In genomic region chr16:47424846-47425245, GRCh38 we compare ENCODE assay signal across 19 cellular contexts. TPM values are rescaled to one million over a fixed set of nuclear protein-coding genes. Genes with fewer than 3 reads are reported as not detected.
DNase-seq lines count a peak whose midpoint lies in the region; ATAC-seq and TF ChIP-seq lines count a peak whose summit lies in the region.
"Had no signal": no experiment of that assay in that cellular context is flagged by ENCODE, and none has a peak within 500 bp of the region (broad histone marks: within the 10 kb centered on the region; RNA-seq: fewer than 3 reads in every experiment).

No MANE protein-coding gene starts in this region.

- H3K27ac Mint-ChIP-seq in GM23338 (no peak overlapping the region), type B pancreatic cell (no peak overlapping the region)
- no peak overlapping the region for H3K27ac Mint-ChIP-seq in activated naive CD4-positive, alpha-beta T cell treated with anti-CD3 and anti-CD28 coated beads for 36 hours
- H3K27ac Mint-ChIP-seq: B cell; CD4-positive, CD25-positive, alpha-beta regulatory T cell had no signal

- H3K36me3 ChIP-seq in GM23338 (ENCODE audit: insufficient read depth): peaks cover 13% of the 10 kb centered on the region; the same call in 1 of the 2 replicates

- DNase-seq in GM23338 (ENCODE audit: low spot score): peak; percentile 64
- DNase-seq in NCI-H510A treated with DMSO at 0.1 percent for 48 hours (lab: John Stamatoyannopoulos, UW): peak; percentile 78
- DNase-seq in iPS DF 19.7 (ENCODE audit: low read depth, low spot score): peak; percentile 17
- no peak for DNase-seq in type B pancreatic cell (ENCODE audit: extremely low spot score, unreplicated experiment)
- DNase-seq in KBM-7: no peak
- no peak for DNase-seq in activated naive CD4-positive, alpha-beta T cell treated with anti-CD3 and anti-CD28 coated beads for 36 hours
- DNase-seq: CD4-positive, CD25-positive, alpha-beta regulatory T cell; DMS79; MV-4-11; NCI-H1417; NCI-H187 treated with DMSO at 0.1 percent for 48 hours; NCI-H2171; NCI-H446 treated with DMSO at 0.1 percent for 48 hours; SW 1271 had no signal

- H3K4me1 Mint-ChIP-seq in GM23338: peaks cover 7% of the 10 kb centered on the region; the same call in 2 of the 3 replicates
- H3K4me1 Mint-ChIP-seq in type B pancreatic cell (ENCODE audit: unreplicated experiment): no peaks in the 10 kb centered on the region
- no peaks in the 10 kb centered on the region for H3K4me1 Mint-ChIP-seq in activated naive CD4-positive, alpha-beta T cell treated with anti-CD3 and anti-CD28 coated beads for 36 hours (ENCODE audit: low read depth)
- H3K4me1 Mint-ChIP-seq: B cell had no signal

- CTCF ChIA-PET in activated naive CD4-positive, alpha-beta T cell treated with anti-CD3 and anti-CD28 coated beads for 36 hours (lab: Charles Lee): no interaction called here

- intact Hi-C loops in activated naive CD4-positive, alpha-beta T cell treated with anti-CD3 and anti-CD28 coated beads for 36 hours (cut with micrococcal nuclease): no loop called here

- no peak overlapping the region for H3K4me3 ChIP-seq in GM23338
- H3K4me3 ChIP-seq: K562 had no signal

- H3K4me3 Mint-ChIP-seq in GM23338 (no peak overlapping the region), type B pancreatic cell (no peak overlapping the region)
- no peak overlapping the region for H3K4me3 Mint-ChIP-seq in activated naive CD4-positive, alpha-beta T cell treated with anti-CD3 and anti-CD28 coated beads for 36 hours
- H3K4me3 Mint-ChIP-seq: B cell; CD4-positive, CD25-positive, alpha-beta regulatory T cell had no signal

- H3K4me2 ChIP-seq in GM23338: no peak overlapping the region

- no peaks in the 10 kb centered on the region for H3K9me2 ChIP-seq in GM23338 (ENCODE audit: insufficient read depth)

- H4K20me1 ChIP-seq in GM23338 (replicated peaks; ENCODE audit: insufficient read depth): 0 out of 2 replicates have a peak, but pooled peaks cover 3% of the 10 kb centered on the region

- peaks cover 1% of the 10 kb centered on the region for H3K27me3 Mint-ChIP-seq in GM23338 (ENCODE audit: insufficient read depth, low read depth, poor library complexity)
- H3K27me3 Mint-ChIP-seq in type B pancreatic cell: no peaks in the 10 kb centered on the region
- no peaks in the 10 kb centered on the region for H3K27me3 Mint-ChIP-seq in activated naive CD4-positive, alpha-beta T cell treated with anti-CD3 and anti-CD28 coated beads for 36 hours (ENCODE audit: low read depth)
- H3K27me3 Mint-ChIP-seq: B cell; CD4-positive, CD25-positive, alpha-beta regulatory T cell had no signal

- H3K4me1 ChIP-seq in GM23338 (ENCODE audit: insufficient read depth): no peaks in the 10 kb centered on the region

- in situ Hi-C loops in KBM-7 (cut with MboI; ENCODE audit: low pct_unique_long_range_greater_than_20kb, low sequenced_read_pairs): no loop called here

- peak; percentile 99 for ATAC-seq in GM23338
- no peak for ATAC-seq in GM18519 (IDR thresholded peaks at IDR 0.05; ENCODE audit: low FRiP score, unreplicated experiment)
- ATAC-seq: K562, Panc1 had no signal

- no peaks in the 10 kb centered on the region for H3F3A ChIP-seq in GM23338 (replicated peaks; ENCODE audit: low read depth)

- no peak overlapping the region for H3K27ac ChIP-seq in GM23338 (ENCODE audit: low read depth)
- H3K27ac ChIP-seq: HL-60 had no signal

- no peaks in the 10 kb centered on the region for H3K79me2 ChIP-seq in GM23338 (replicated peaks; ENCODE audit: insufficient read depth)

- H3K9me3 Mint-ChIP-seq in GM23338 (no peaks in the 10 kb centered on the region), type B pancreatic cell (peaks cover 8% of the 10 kb centered on the region)
- no peaks in the 10 kb centered on the region for H3K9me3 Mint-ChIP-seq in activated naive CD4-positive, alpha-beta T cell treated with anti-CD3 and anti-CD28 coated beads for 36 hours
- H3K9me3 Mint-ChIP-seq: CD4-positive, CD25-positive, alpha-beta regulatory T cell had no signal

- peak; percentile 12 to 21; a peak in 1 of 4 replicates for TF ChIP-seq CTCF in GM23338 (conservative IDR thresholded peaks at IDR 0.05; ENCODE audit: low read depth in 2 of 2)
- peak; percentile 49 for TF ChIP-seq CTCF in type B pancreatic cell (conservative IDR thresholded peaks at IDR 0.05)

- no peak overlapping the region for H2AFZ ChIP-seq in GM23338

- H3K36me3 Mint-ChIP-seq in GM23338 (ENCODE audit: low read depth) (peaks cover 31% of the 10 kb centered on the region), type B pancreatic cell (peaks cover 40% of the 10 kb centered on the region)
- peaks cover 42% of the 10 kb centered on the region for H3K36me3 Mint-ChIP-seq in activated naive CD4-positive, alpha-beta T cell treated with anti-CD3 and anti-CD28 coated beads for 36 hours (ENCODE audit: low read depth)

- no peaks in the 10 kb centered on the region for H3K27me3 ChIP-seq in GM23338 (ENCODE audit: insufficient read depth)

TF ChIP-seq in GM23338, 12 proteins besides CTCF, POLR2A, EP300 and RAD21:
- TF ChIP-seq STAT1 (IDR thresholded peaks at IDR 0.05; ENCODE audit: unreplicated experiment) (no peak), NANOG (IDR thresholded peaks at IDR 0.05; ENCODE audit: borderline replicate concordance) (no peak), ZNF114 (CRISPR knock-in tag; IDR thresholded peaks at IDR 0.05) (no peak), ZNF462 (CRISPR knock-in tag; IDR thresholded peaks at IDR 0.05) (no peak), POLR2AphosphoS5 (IDR thresholded peaks at IDR 0.05; ENCODE audit: low read depth) (no peak)

RNA-seq across cellular contexts. Expression of gene ITFG1, which starts 36.0 kb away (rescaled TPM):
- 25.6 and 26.9 TPM in 2 replicates for total RNA-seq in GM23338 (2014; rRNA removed; shearing (Covaris generic))
- polyA plus RNA-seq in GM23338 (2016; fragmentation: Nextera tagmentation; extraction: Ambion mirVana): 14.7 and 18.5 TPM in 2 replicates
- 46.6 and 47.1 TPM in 2 replicates for total RNA-seq in type B pancreatic cell (ENCODE audit: low replicate concordance)
- 10 to 100 TPM; 17.6 to 18.3 TPM for total RNA-seq in activated naive CD4-positive, alpha-beta T cell treated with anti-CD3 and anti-CD28 coated beads for 36 hours

RNA-seq across cellular contexts. Expression of gene PHKB, which starts 36.3 kb away (rescaled TPM):
- total RNA-seq in GM23338 (2014; rRNA removed; shearing (Covaris generic)): 46.7 and 57.3 TPM in 2 replicates
- polyA plus RNA-seq in GM23338 (2016; fragmentation: Nextera tagmentation; extraction: Ambion mirVana): 17.9 and 20.3 TPM in 2 replicates
- total RNA-seq in type B pancreatic cell (ENCODE audit: low replicate concordance): 72.9 and 76.1 TPM in 2 replicates
- total RNA-seq in activated naive CD4-positive, alpha-beta T cell treated with anti-CD3 and anti-CD28 coated beads for 36 hours: 10 to 100 TPM; 22.5 to 25.3 TPM

Comparison
In these comparisons a context has a peak if more than half of its experiments do, and no peak if none do; other contexts are left out.
1. DNase-seq: peak in GM23338 (single experiment), NCI-H510A treated with DMSO at 0.1 percent for 48 hours (single experiment) and iPS DF 19.7 (single experiment); none in type B pancreatic cell (single experiment), KBM-7 (single experiment) and activated naive CD4-positive, alpha-beta T cell treated with anti-CD3 and anti-CD28 coated beads for 36 hours (single experiment).